ENCODE assay signal across 10 cellular contexts in genomic region chr5:100595152-100595811, GRCh38.
DNase-seq lines count a peak whose midpoint lies in the region; ATAC-seq and TF ChIP-seq lines count a peak whose summit lies in the region.
"Had no signal": no experiment of that assay in that cellular context is flagged by ENCODE, and none has a peak within 500 bp of the region (broad histone marks: within the 10 kb centered on the region; RNA-seq: fewer than 3 reads in every experiment).

No MANE protein-coding gene starts in this region.

- H3K27ac ChIP-seq in smooth muscle cell (ENCODE audit: low read depth) = peak overlapping the region; percentile 85
- H3K27ac ChIP-seq: SK-N-MC had no signal

- no peaks in the 10 kb centered on the region for H3K79me2 ChIP-seq in smooth muscle cell (ENCODE audit: low read depth)

- peak overlapping the region; percentile 3 for H2AFZ ChIP-seq in smooth muscle cell (ENCODE audit: low read depth)

- no peaks in the 10 kb centered on the region for H3K27me3 ChIP-seq in smooth muscle cell (ENCODE audit: low read depth)

- H3K4me2 ChIP-seq in smooth muscle cell = peak overlapping the region; percentile 70

- DNase-seq in HS-27A (ENCODE audit: low read depth) (peak; percentile 59), amniotic stem cell (lab: John Stamatoyannopoulos, UW) (peak; percentile 88), left ventricle myocardium superior (peak; percentile 39), smooth muscle cell (lab: John Stamatoyannopoulos, UW; ENCODE audit: unreplicated experiment) (no peak), NCI-H1105 (lab: John Stamatoyannopoulos, UW) (no peak), GM19240 (ENCODE audit: insufficient read length, low spot score) (no peak), DMS153 (lab: John Stamatoyannopoulos, UW) (no peak)

- H3F3A ChIP-seq in smooth muscle cell (ENCODE audit: low read depth) = peaks cover 6% of the 10 kb centered on the region

- peak overlapping the region; percentile 16 for H3K4me3 ChIP-seq in smooth muscle cell
- H3K4me3 ChIP-seq: SK-N-MC had no signal

- WGBS in smooth muscle cell (ENCODE audit: low lambda C conversion rate) = 28% methylated on average over 7 of the region's 7 CpGs

- H4K20me1 ChIP-seq in smooth muscle cell (ENCODE audit: low read depth) = no peaks in the 10 kb centered on the region

- H3K9me3 ChIP-seq in smooth muscle cell (replicated peaks; ENCODE audit: low read depth) = no peaks in the 10 kb centered on the region

- no peak for TF ChIP-seq CTCF in smooth muscle cell (IDR thresholded peaks at IDR 0.05; ENCODE audit: borderline replicate concordance, insufficient read depth, poor library complexity, severe bottlenecking)

- peak overlapping the region; percentile 23 for H3K9ac ChIP-seq in smooth muscle cell (ENCODE audit: low read depth)

- peak; percentile 88 for ATAC-seq in left ventricle myocardium superior
- ATAC-seq in HG02852 (IDR thresholded peaks at IDR 0.05; ENCODE audit: unreplicated experiment) = no peak
- ATAC-seq: stimulated activated memory B cell treated with anti-CD40 and anti-IgM and Interleukin-4, amounts not matched to agents 10 μg/mL and 1 μg/mL and 100 μg/mL, for 72 hours had no signal

- H3K4me1 ChIP-seq in smooth muscle cell (ENCODE audit: low read depth) = peaks cover 4% of the 10 kb centered on the region

- intact Hi-C loops in left ventricle myocardium superior (cut with micrococcal nuclease) = no loop called here

- H3K36me3 ChIP-seq in smooth muscle cell (ENCODE audit: low read depth) = no peaks in the 10 kb centered on the region

Comparison
In these comparisons a context has a peak if more than half of its experiments do, and no peak if none do; other contexts are left out.
1. DNase-seq: peak in HS-27A (single experiment), amniotic stem cell (single experiment) and left ventricle myocardium superior (single experiment); none in smooth muscle cell (single experiment), NCI-H1105 (single experiment), GM19240 (single experiment) and DMS153 (single experiment).